In the genomic region with DNA sequence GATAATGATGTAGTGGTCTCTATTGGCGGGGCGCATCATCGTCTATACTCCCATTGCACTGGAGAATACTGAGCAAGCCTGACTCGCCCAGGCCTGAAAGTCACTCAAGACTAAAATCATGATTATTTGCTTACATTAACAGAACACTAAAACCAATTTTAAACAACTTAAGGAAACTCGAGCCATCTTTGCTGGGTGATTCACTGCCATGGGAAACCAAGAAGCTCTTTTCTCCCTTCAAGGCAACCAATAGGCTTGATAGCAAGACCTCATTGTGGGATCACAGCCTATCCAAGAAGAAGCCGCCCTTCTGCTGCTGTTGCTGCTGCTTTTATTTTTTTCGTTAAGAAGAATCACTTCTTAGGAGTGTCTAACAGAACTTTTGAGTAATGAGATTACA, we compare ENCODE assay signal across 1 cellular context.
TF ChIP-seq lines count a peak whose summit lies in the region.

No MANE protein-coding gene starts in this region.

TF ChIP-seq in HepG2, 621 proteins besides CTCF, POLR2A, EP300 and RAD21 (continued from another document):
- no peak for TF ChIP-seq PRPF4 (IDR thresholded peaks at IDR 0.05; ENCODE audit: low read depth, low read length, poor library complexity, severe bottlenecking)
- no peak for TF ChIP-seq DDIT3 (CRISPR knock-in tag; IDR thresholded peaks at IDR 0.05)
- no peak for TF ChIP-seq GLMP (CRISPR knock-in tag; IDR thresholded peaks at IDR 0.05; ENCODE audit: borderline replicate concordance)
- no peak for TF ChIP-seq ZBTB38 (CRISPR knock-in tag; IDR thresholded peaks at IDR 0.05)
- no peak for TF ChIP-seq ZBTB34 (CRISPR knock-in tag; IDR thresholded peaks at IDR 0.05)
- TF ChIP-seq ZNF280D (CRISPR knock-in tag; IDR thresholded peaks at IDR 0.05): no peak
- TF ChIP-seq GABPA (IDR thresholded peaks at IDR 0.05; ENCODE audit: low read depth, low read length): no peak
- no peak for TF ChIP-seq GABPA (CRISPR knock-in tag; IDR thresholded peaks at IDR 0.05; ENCODE audit: low read depth)
- TF ChIP-seq PRDM15 (CRISPR knock-in tag; IDR thresholded peaks at IDR 0.05): no peak
- no peak for TF ChIP-seq NR2F6 (IDR thresholded peaks at IDR 0.05)
- TF ChIP-seq NR2F6 (CRISPR knock-in tag; IDR thresholded peaks at IDR 0.05): no peak
- TF ChIP-seq ZNF34 (CRISPR knock-in tag; IDR thresholded peaks at IDR 0.05; ENCODE audit: borderline replicate concordance): no peak
